Comparison of ENCODE assay signal across 10 cellular contexts in the genomic region with DNA sequence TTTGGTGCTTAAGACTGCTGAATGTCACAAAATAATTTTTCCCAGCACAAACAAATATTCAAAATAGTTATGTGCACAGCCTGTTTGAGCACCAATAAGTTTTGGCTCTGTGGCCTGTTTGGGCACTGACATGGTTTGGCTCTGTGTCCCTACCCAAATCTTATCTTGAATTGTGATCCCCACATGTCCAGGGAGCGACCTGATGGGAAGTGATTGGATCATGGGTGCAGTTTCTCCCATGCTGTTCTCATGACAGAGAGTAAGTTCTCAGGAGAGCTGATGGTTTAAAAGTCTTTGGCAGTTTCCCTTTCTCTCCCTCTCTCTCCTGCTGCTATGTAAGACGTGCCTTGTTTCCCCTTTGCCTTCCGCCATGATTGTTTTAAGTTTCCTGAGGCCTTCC.
"Had no signal": no experiment of that assay in that cellular context is flagged by ENCODE, and none has a peak within 500 bp of the region (broad histone marks: within the 10 kb centered on the region; RNA-seq: fewer than 3 reads in every experiment).

No MANE protein-coding gene starts in this region.

- H3K27ac Mint-ChIP-seq: HFFc6 had no signal

- DNase-seq: GOT3, HCEC 1CT, HFFc6, IMR-90, KBM-7 had no signal

- H3K4me3 Mint-ChIP-seq: H9, HFFc6 had no signal

- H2AFZ ChIP-seq: GM23248 had no signal

- H3K9ac ChIP-seq: GM23248, KMS-11 had no signal

- H3K4me1 Mint-ChIP-seq: H9 had no signal

- H3K4me3 ChIP-seq: GM23248 had no signal

- H3K27ac ChIP-seq: GM23248, HL-60, KMS-11 had no signal

- FAIRE-seq: H54 had no signal

- H3K4me2 ChIP-seq: KMS-11 had no signal
